In the genomic region with DNA sequence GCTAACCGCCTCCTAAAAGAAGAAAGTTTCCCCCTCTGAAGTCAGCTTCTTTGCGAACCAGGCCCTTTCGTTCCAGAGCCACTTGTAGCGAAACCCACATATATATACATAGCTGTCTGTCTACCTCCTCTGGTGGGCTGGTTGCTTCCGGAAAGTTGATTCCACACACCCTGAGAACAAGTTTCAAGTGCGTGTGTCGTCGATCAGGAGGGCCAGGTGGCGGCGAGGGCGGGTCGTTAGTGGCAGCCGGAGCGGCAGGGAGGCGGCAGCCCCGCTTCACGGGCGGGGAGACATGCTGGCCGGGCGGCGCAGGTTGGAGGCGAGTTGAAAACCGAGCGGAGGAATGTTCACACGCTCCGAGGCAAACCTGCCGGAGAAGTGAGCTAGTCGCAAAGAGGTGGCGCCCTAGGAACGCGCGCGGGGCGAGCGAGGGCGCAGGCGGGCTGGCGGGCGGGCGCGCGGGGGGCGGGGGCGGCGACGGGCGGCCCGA, we compare ENCODE assay signal across 1 cellular context.
TF ChIP-seq lines count a peak whose summit lies in the region.

No MANE protein-coding gene starts in this region.

TF ChIP-seq in K562, 482 proteins besides CTCF, POLR2A, EP300 and RAD21 (continued from another document and continues in another):
- no peak for TF ChIP-seq NR2C1 (IDR thresholded peaks at IDR 0.05)
- TF ChIP-seq NR2C1 (tag; IDR thresholded peaks at IDR 0.05) = no peak
- no peak for TF ChIP-seq MEF2A (IDR thresholded peaks at IDR 0.05; ENCODE audit: control insufficient read depth, low read depth, low read length)
- peak; percentile 50 to 57 for TF ChIP-seq NRF1 (conservative IDR thresholded peaks at IDR 0.05 in 1 of 2, IDR thresholded peaks at IDR 0.05 in 1 of 2)
- no peak for TF ChIP-seq JUN (IDR thresholded peaks at IDR 0.05; ENCODE audit: borderline replicate concordance, low read depth, low read length)
- no peak for TF ChIP-seq JUN (CRISPR knock-in tag; IDR thresholded peaks at IDR 0.05; ENCODE audit: borderline replicate concordance)
- TF ChIP-seq SMARCC2 (IDR thresholded peaks at IDR 0.05; ENCODE audit: low read depth) = no peak
- TF ChIP-seq ADNP (tag; IDR thresholded peaks at IDR 0.05) = no peak
- TF ChIP-seq XRCC5 (IDR thresholded peaks at IDR 0.05; ENCODE audit: low read depth, low read length) = 0 out of 2 replicates have a peak, but pooled peaks have one; percentile 55
- no peak for TF ChIP-seq ZNF583 (CRISPR knock-in tag; IDR thresholded peaks at IDR 0.05)
- no peak for TF ChIP-seq PTBP1 (IDR thresholded peaks at IDR 0.05; ENCODE audit: low read depth, low read length)
- no peak for TF ChIP-seq ZNF354B (CRISPR knock-in tag; IDR thresholded peaks at IDR 0.05)
- no peak for TF ChIP-seq ZNF274 (IDR thresholded peaks at IDR 0.05; ENCODE audit: borderline replicate concordance, low read depth, low read length)
- TF ChIP-seq CXXC5 (CRISPR knock-in tag; IDR thresholded peaks at IDR 0.05) = peak; percentile 67
- TF ChIP-seq TAL1 (IDR thresholded peaks at IDR 0.05) = no peak
- TF ChIP-seq GTF2A2 (tag; IDR thresholded peaks at IDR 0.05) = no peak
- no peak for TF ChIP-seq NFRKB (IDR thresholded peaks at IDR 0.05; ENCODE audit: low read depth)
- TF ChIP-seq, protein P1, sequence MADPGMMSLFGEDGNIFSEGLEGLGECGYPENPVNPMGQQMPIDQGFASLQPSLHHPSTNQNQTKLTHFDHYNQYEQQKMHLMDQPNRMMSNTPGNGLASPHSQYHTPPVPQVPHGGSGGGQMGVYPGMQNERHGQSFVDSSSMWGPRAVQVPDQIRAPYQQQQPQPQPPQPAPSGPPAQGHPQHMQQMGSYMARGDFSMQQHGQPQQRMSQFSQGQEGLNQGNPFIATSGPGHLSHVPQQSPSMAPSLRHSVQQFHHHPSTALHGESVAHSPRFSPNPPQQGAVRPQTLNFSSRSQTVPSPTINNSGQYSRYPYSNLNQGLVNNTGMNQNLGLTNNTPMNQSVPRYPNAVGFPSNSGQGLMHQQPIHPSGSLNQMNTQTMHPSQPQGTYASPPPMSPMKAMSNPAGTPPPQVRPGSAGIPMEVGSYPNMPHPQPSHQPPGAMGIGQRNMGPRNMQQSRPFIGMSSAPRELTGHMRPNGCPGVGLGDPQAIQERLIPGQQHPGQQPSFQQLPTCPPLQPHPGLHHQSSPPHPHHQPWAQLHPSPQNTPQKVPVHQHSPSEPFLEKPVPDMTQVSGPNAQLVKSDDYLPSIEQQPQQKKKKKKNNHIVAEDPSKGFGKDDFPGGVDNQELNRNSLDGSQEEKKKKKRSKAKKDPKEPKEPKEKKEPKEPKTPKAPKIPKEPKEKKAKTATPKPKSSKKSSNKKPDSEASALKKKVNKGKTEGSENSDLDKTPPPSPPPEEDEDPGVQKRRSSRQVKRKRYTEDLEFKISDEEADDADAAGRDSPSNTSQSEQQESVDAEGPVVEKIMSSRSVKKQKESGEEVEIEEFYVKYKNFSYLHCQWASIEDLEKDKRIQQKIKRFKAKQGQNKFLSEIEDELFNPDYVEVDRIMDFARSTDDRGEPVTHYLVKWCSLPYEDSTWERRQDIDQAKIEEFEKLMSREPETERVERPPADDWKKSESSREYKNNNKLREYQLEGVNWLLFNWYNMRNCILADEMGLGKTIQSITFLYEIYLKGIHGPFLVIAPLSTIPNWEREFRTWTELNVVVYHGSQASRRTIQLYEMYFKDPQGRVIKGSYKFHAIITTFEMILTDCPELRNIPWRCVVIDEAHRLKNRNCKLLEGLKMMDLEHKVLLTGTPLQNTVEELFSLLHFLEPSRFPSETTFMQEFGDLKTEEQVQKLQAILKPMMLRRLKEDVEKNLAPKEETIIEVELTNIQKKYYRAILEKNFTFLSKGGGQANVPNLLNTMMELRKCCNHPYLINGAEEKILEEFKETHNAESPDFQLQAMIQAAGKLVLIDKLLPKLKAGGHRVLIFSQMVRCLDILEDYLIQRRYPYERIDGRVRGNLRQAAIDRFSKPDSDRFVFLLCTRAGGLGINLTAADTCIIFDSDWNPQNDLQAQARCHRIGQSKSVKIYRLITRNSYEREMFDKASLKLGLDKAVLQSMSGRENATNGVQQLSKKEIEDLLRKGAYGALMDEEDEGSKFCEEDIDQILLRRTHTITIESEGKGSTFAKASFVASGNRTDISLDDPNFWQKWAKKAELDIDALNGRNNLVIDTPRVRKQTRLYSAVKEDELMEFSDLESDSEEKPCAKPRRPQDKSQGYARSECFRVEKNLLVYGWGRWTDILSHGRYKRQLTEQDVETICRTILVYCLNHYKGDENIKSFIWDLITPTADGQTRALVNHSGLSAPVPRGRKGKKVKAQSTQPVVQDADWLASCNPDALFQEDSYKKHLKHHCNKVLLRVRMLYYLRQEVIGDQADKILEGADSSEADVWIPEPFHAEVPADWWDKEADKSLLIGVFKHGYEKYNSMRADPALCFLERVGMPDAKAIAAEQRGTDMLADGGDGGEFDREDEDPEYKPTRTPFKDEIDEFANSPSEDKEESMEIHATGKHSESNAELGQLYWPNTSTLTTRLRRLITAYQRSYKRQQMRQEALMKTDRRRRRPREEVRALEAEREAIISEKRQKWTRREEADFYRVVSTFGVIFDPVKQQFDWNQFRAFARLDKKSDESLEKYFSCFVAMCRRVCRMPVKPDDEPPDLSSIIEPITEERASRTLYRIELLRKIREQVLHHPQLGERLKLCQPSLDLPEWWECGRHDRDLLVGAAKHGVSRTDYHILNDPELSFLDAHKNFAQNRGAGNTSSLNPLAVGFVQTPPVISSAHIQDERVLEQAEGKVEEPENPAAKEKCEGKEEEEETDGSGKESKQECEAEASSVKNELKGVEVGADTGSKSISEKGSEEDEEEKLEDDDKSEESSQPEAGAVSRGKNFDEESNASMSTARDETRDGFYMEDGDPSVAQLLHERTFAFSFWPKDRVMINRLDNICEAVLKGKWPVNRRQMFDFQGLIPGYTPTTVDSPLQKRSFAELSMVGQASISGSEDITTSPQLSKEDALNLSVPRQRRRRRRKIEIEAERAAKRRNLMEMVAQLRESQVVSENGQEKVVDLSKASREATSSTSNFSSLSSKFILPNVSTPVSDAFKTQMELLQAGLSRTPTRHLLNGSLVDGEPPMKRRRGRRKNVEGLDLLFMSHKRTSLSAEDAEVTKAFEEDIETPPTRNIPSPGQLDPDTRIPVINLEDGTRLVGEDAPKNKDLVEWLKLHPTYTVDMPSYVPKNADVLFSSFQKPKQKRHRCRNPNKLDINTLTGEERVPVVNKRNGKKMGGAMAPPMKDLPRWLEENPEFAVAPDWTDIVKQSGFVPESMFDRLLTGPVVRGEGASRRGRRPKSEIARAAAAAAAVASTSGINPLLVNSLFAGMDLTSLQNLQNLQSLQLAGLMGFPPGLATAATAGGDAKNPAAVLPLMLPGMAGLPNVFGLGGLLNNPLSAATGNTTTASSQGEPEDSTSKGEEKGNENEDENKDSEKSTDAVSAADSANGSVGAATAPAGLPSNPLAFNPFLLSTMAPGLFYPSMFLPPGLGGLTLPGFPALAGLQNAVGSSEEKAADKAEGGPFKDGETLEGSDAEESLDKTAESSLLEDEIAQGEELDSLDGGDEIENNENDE (IDR thresholded peaks at IDR 0.05; ENCODE audit: low read depth, low read length) = no peak
- TF ChIP-seq, protein P2, sequence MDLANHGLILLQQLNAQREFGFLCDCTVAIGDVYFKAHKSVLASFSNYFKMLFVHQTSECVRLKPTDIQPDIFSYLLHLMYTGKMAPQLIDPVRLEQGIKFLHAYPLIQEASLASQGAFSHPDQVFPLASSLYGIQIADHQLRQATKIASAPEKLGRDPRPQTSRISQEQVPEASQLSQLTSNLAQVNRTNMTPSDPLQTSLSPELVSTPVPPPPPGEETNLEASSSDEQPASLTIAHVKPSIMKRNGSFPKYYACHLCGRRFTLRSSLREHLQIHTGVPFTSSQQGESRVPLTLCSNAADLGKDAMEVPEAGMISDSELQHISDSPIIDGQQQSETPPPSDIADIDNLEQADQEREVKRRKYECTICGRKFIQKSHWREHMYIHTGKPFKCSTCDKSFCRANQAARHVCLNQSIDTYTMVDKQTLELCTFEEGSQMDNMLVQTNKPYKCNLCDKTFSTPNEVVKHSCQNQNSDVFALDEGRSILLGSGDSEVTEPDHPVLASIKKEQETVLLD (IDR thresholded peaks at IDR 0.05) = no peak
- TF ChIP-seq ZFP1 (CRISPR knock-in tag; IDR thresholded peaks at IDR 0.05) = no peak
- peak; percentile 95 for TF ChIP-seq L3MBTL2 (IDR thresholded peaks at IDR 0.05)
- TF ChIP-seq ARID2 (IDR thresholded peaks at IDR 0.05) = no peak
- no peak for TF ChIP-seq ETV6 (IDR thresholded peaks at IDR 0.05; ENCODE audit: borderline replicate concordance in 1 of 2, low read depth in 2 of 2, low read length in 1 of 2)
- no peak for TF ChIP-seq ETV6 (CRISPR knock-in tag; IDR thresholded peaks at IDR 0.05; ENCODE audit: borderline replicate concordance)
- no peak for TF ChIP-seq BACH1 (tag; IDR thresholded peaks at IDR 0.05)
- no peak for TF ChIP-seq ESRRA (IDR thresholded peaks at IDR 0.05; ENCODE audit: borderline replicate concordance, low read depth)
- TF ChIP-seq, protein P3, sequence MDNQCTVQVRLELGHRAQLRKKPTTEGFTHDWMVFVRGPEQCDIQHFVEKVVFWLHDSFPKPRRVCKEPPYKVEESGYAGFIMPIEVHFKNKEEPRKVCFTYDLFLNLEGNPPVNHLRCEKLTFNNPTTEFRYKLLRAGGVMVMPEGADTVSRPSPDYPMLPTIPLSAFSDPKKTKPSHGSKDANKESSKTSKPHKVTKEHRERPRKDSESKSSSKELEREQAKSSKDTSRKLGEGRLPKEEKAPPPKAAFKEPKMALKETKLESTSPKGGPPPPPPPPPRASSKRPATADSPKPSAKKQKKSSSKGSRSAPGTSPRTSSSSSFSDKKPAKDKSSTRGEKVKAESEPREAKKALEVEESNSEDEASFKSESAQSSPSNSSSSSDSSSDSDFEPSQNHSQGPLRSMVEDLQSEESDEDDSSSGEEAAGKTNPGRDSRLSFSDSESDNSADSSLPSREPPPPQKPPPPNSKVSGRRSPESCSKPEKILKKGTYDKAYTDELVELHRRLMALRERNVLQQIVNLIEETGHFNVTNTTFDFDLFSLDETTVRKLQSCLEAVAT (IDR thresholded peaks at IDR 0.05) = no peak
- TF ChIP-seq JUNB (CRISPR knock-in tag; conservative IDR thresholded peaks at IDR 0.05) = no peak
- TF ChIP-seq ZNF146 (CRISPR knock-in tag; IDR thresholded peaks at IDR 0.05; ENCODE audit: unreplicated experiment) = no peak
- no peak for TF ChIP-seq ZNF232 (CRISPR knock-in tag; IDR thresholded peaks at IDR 0.05)
- peak; percentile 68; the same call in 1 of the 2 replicates for TF ChIP-seq LCOR (CRISPR knock-in tag; IDR thresholded peaks at IDR 0.05)
- TF ChIP-seq MCM5 (IDR thresholded peaks at IDR 0.05; ENCODE audit: low read depth) = no peak
- no peak; a peak in 1 of 4 replicates for TF ChIP-seq NONO (IDR thresholded peaks at IDR 0.05; ENCODE audit: low read depth in 2 of 2, low read length in 1 of 2)
- no peak for TF ChIP-seq EWSR1 (IDR thresholded peaks at IDR 0.05; ENCODE audit: borderline replicate concordance, low read depth, partially characterized antibody)
- TF ChIP-seq, protein P4, sequence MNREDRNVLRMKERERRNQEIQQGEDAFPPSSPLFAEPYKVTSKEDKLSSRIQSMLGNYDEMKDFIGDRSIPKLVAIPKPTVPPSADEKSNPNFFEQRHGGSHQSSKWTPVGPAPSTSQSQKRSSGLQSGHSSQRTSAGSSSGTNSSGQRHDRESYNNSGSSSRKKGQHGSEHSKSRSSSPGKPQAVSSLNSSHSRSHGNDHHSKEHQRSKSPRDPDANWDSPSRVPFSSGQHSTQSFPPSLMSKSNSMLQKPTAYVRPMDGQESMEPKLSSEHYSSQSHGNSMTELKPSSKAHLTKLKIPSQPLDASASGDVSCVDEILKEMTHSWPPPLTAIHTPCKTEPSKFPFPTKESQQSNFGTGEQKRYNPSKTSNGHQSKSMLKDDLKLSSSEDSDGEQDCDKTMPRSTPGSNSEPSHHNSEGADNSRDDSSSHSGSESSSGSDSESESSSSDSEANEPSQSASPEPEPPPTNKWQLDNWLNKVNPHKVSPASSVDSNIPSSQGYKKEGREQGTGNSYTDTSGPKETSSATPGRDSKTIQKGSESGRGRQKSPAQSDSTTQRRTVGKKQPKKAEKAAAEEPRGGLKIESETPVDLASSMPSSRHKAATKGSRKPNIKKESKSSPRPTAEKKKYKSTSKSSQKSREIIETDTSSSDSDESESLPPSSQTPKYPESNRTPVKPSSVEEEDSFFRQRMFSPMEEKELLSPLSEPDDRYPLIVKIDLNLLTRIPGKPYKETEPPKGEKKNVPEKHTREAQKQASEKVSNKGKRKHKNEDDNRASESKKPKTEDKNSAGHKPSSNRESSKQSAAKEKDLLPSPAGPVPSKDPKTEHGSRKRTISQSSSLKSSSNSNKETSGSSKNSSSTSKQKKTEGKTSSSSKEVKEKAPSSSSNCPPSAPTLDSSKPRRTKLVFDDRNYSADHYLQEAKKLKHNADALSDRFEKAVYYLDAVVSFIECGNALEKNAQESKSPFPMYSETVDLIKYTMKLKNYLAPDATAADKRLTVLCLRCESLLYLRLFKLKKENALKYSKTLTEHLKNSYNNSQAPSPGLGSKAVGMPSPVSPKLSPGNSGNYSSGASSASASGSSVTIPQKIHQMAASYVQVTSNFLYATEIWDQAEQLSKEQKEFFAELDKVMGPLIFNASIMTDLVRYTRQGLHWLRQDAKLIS (CRISPR knock-in tag; IDR thresholded peaks at IDR 0.05) = no peak
- TF ChIP-seq SMAD1 (IDR thresholded peaks at IDR 0.05; ENCODE audit: low read depth, low read length, partially characterized antibody) = no peak
- no peak for TF ChIP-seq RAD51 (IDR thresholded peaks at IDR 0.05; ENCODE audit: borderline replicate concordance, low read depth)
- 0 out of 2 replicates have a peak, but pooled peaks have one; percentile 24 for TF ChIP-seq SUPT5H (IDR thresholded peaks at IDR 0.05)
- no peak for TF ChIP-seq NCOR1 (IDR thresholded peaks at IDR 0.05)
- TF ChIP-seq CHD1 (IDR thresholded peaks at IDR 0.05; ENCODE audit: low read length) = no peak
- TF ChIP-seq CC2D1A (IDR thresholded peaks at IDR 0.05) = no peak
- TF ChIP-seq, protein P5, sequence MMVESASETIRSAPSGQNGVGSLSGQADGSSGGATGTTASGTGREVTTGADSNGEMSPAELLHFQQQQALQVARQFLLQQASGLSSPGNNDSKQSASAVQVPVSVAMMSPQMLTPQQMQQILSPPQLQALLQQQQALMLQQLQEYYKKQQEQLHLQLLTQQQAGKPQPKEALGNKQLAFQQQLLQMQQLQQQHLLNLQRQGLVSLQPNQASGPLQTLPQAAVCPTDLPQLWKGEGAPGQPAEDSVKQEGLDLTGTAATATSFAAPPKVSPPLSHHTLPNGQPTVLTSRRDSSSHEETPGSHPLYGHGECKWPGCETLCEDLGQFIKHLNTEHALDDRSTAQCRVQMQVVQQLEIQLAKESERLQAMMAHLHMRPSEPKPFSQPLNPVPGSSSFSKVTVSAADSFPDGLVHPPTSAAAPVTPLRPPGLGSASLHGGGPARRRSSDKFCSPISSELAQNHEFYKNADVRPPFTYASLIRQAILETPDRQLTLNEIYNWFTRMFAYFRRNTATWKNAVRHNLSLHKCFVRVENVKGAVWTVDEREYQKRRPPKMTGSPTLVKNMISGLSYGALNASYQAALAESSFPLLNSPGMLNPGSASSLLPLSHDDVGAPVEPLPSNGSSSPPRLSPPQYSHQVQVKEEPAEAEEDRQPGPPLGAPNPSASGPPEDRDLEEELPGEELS (CRISPR knock-in tag; IDR thresholded peaks at IDR 0.05; ENCODE audit: borderline replicate concordance) = no peak
- TF ChIP-seq MCM3 (IDR thresholded peaks at IDR 0.05) = no peak
- no peak for TF ChIP-seq ZNF668 (CRISPR knock-in tag; IDR thresholded peaks at IDR 0.05)
- TF ChIP-seq KAT7 (CRISPR knock-in tag; IDR thresholded peaks at IDR 0.05; ENCODE audit: borderline replicate concordance) = no peak
- no peak for TF ChIP-seq ZNF778 (CRISPR knock-in tag; IDR thresholded peaks at IDR 0.05)
- no peak for TF ChIP-seq ZFP30 (CRISPR knock-in tag; IDR thresholded peaks at IDR 0.05; ENCODE audit: borderline replicate concordance)
- TF ChIP-seq NR3C1 (CRISPR knock-in tag; IDR thresholded peaks at IDR 0.05) = no peak
- TF ChIP-seq ZNF644 (tag; IDR thresholded peaks at IDR 0.05; ENCODE audit: low read depth) = no peak
- TF ChIP-seq SP1 (CRISPR knock-in tag; IDR thresholded peaks at IDR 0.05) = no peak
